Comparison of ENCODE assay signal across 9 cellular contexts in the genomic region with DNA sequence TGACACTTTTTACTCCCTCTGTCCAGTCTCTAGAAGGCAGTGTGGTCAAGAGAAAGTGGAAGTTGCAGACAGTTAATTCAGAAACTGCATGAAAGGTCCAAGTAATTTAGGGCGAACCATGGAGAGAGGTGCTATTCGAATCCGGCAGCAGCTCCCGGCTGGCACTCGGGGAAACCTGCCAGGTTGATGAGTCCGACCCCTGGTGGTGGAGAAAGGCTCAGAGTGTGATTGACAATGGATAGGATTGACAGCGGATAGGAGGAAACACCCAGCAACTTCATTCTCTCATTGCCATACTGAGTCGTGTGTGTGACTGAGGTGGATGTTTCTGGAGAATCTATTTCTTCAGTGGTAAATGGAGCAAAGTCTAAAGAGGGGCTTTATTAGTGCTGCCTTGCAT.
DNase-seq lines count a peak whose midpoint lies in the region; ATAC-seq and TF ChIP-seq lines count a peak whose summit lies in the region.
"Had no signal": no experiment of that assay in that cellular context is flagged by ENCODE, and none has a peak within 500 bp of the region (broad histone marks: within the 10 kb centered on the region; RNA-seq: fewer than 3 reads in every experiment).

No MANE protein-coding gene starts in this region.

- no peak overlapping the region for H3K9ac ChIP-seq in mammary epithelial cell (ENCODE audit: insufficient read depth, low read length)

- dilution Hi-C loops in mammary epithelial cell (cut with HindIII; ENCODE audit: low sequenced_read_pairs) = no loop called here

- H3K27me3 Mint-ChIP-seq in type B pancreatic cell = peaks cover 4% of the 10 kb centered on the region

- H3K36me3 Mint-ChIP-seq in type B pancreatic cell = no peaks in the 10 kb centered on the region

- no peak overlapping the region for H3K4me3 Mint-ChIP-seq in type B pancreatic cell

- H3K36me3 ChIP-seq in mammary epithelial cell (ENCODE audit: insufficient read depth, low read length) = no peaks in the 10 kb centered on the region
- H3K36me3 ChIP-seq: pancreas had no signal

- H3K27ac ChIP-seq in mammary epithelial cell (ENCODE audit: insufficient read depth, low read depth, low read length) = no peak overlapping the region
- H3K27ac ChIP-seq: pancreas had no signal

- CTCF ChIA-PET in mammary epithelial cell (lab: Charles Lee; ENCODE audit: low non-redundant PET) = no interaction called here

- H2AFZ ChIP-seq in mammary epithelial cell (ENCODE audit: low read depth, low read length) = no peak overlapping the region

- no TSS peak for BruUV-seq in mammary epithelial cell (replicated peaks; lab: Mats Ljungman, UMichigan)

- H3K4me3 ChIP-seq in mammary epithelial cell (replicated peaks in 1 of 3; ENCODE audit: insufficient read depth in 1 of 3, low read depth in 2 of 3, low read length in 3 of 3) (no peak overlapping the region), fibroblast of villous mesenchyme (ENCODE audit: low read depth, low read length) (no peak overlapping the region)
- H3K4me3 ChIP-seq: pancreas had no signal

- H3K27me3 ChIP-seq in mammary epithelial cell (ENCODE audit: insufficient read depth, low read length) = no peaks in the 10 kb centered on the region

- WGBS in mammary epithelial cell (ENCODE audit: low coverage, missing lambda C conversion rate) = 50% methylated on average over 8 of the region's 8 CpGs

- no peaks in the 10 kb centered on the region for H4K20me1 ChIP-seq in mammary epithelial cell (ENCODE audit: insufficient read depth, low read length)

- intact Hi-C loops in mammary epithelial cell (cut with micrococcal nuclease) = no loop called here

- DNase-seq in T47D (ENCODE audit: low read depth in 1 of 2, low spot score in 1 of 2) (peak; percentile 16 to 63), mammary epithelial cell (no peak), NCI-H82 treated with DMSO at 0.1 percent for 48 hours (lab: John Stamatoyannopoulos, UW; ENCODE audit: unreplicated experiment) (peak; percentile 16), fibroblast of villous mesenchyme (ENCODE audit: low read depth) (no peak), type B pancreatic cell (ENCODE audit: extremely low spot score, unreplicated experiment) (no peak), AG20443 (ENCODE audit: low spot score) (no peak)
- DNase-seq: pancreas had no signal

- H3K79me2 ChIP-seq in mammary epithelial cell (ENCODE audit: insufficient read depth, low read length) = no peaks in the 10 kb centered on the region

- TF ChIP-seq CTCF in mammary epithelial cell (conservative IDR thresholded peaks at IDR 0.05 in 1 of 2, IDR thresholded peaks at IDR 0.05 in 1 of 2; ENCODE audit: extremely low read depth in 1 of 2, insufficient read depth in 1 of 2, low read depth in 1 of 2, low read length in 2 of 2) (no peak), fibroblast of villous mesenchyme (IDR thresholded peaks at IDR 0.05; ENCODE audit: insufficient read depth, low read depth, low read length) (peak; percentile 20), type B pancreatic cell (conservative IDR thresholded peaks at IDR 0.05) (peak; percentile 73)

- H3K4me1 Mint-ChIP-seq in type B pancreatic cell (ENCODE audit: unreplicated experiment) = no peaks in the 10 kb centered on the region

- H3K4me2 ChIP-seq in mammary epithelial cell (ENCODE audit: insufficient read depth, low read depth, low read length) = no peak overlapping the region

- H3K9me3 ChIP-seq in mammary epithelial cell (replicated peaks; ENCODE audit: insufficient read depth, low read length) = peaks cover 2% of the 10 kb centered on the region
- H3K9me3 ChIP-seq: pancreas had no signal

- in situ Hi-C loops in T47D (cut with HindIII; ENCODE audit: low pct_unique_long_range_greater_than_20kb, low sequenced_read_pairs) (no loop called here), mammary epithelial cell (cut with MboI; ENCODE audit: low sequenced_read_pairs in 2 of 2) (no loop called here)

- no peak for ATAC-seq in GM19455 (IDR thresholded peaks at IDR 0.05; ENCODE audit: unreplicated experiment)
- no peak for ATAC-seq in HG03108 (IDR thresholded peaks at IDR 0.05; ENCODE audit: unreplicated experiment)
- ATAC-seq: pancreas had no signal

- no peak overlapping the region for H3K27ac Mint-ChIP-seq in type B pancreatic cell

- H3K4me1 ChIP-seq in mammary epithelial cell (ENCODE audit: insufficient read depth, low read length) = no peaks in the 10 kb centered on the region
- H3K4me1 ChIP-seq: pancreas had no signal

- H3K9me3 Mint-ChIP-seq in type B pancreatic cell = peaks cover 5% of the 10 kb centered on the region

Comparison
In these comparisons a context has a peak if more than half of its experiments do, and no peak if none do; other contexts are left out.
1. DNase-seq: peak in T47D (2 of 2) and NCI-H82 treated with DMSO at 0.1 percent for 48 hours (single experiment); none in mammary epithelial cell (single experiment), fibroblast of villous mesenchyme (single experiment), type B pancreatic cell (single experiment) and AG20443 (single experiment).
2. CTCF ChIP-seq: peak in fibroblast of villous mesenchyme (single experiment) and type B pancreatic cell (single experiment); none in mammary epithelial cell (0 of 2).